ENCODE assay signal across 8 cellular contexts in the genomic region with DNA sequence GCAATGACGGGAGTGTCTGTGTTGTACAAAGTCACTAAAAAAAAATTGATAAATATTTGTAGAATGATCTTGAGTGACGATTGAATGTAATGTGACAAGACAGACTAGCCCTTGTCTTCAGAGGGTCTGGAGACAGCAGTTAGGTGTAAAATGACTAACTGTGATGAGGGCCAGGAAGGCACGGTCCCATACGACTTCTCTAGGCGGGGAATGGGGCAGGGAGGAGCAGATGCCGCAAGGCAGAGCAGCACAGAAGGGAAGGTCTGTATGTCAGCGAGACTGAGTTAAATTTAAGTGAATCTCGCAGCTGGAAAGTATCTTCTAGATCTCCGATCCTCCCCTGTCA. TPM values are rescaled to one million over a fixed set of nuclear protein-coding genes. Genes with fewer than 3 reads are reported as not detected.
DNase-seq lines count a peak whose midpoint lies in the region; ATAC-seq and TF ChIP-seq lines count a peak whose summit lies in the region.

No MANE protein-coding gene starts in this region.

- H3K4me1 Mint-ChIP-seq in CD4-positive, CD25-positive, alpha-beta regulatory T cell, result peaks cover 13 to 27% (median 25%) of the 10 kb centered on the region in 4 donors

- ATAC-seq in CD4-positive, CD25-positive, alpha-beta regulatory T cell (ENCODE audit: low read depth in 2 of 2), result peak; percentile 26 to 32
- ATAC-seq in GM19463 (IDR thresholded peaks at IDR 0.05; ENCODE audit: unreplicated experiment) (peak; percentile 38), HG03469 (IDR thresholded peaks at IDR 0.05; ENCODE audit: unreplicated experiment) (peak; percentile 27), left lung (peak; percentile 74)

- peak overlapping the region; percentile 94 to 99 (median 96) for H3K4me3 Mint-ChIP-seq in CD4-positive, CD25-positive, alpha-beta regulatory T cell

- H3K27ac Mint-ChIP-seq in CD4-positive, CD25-positive, alpha-beta regulatory T cell, result peak overlapping the region; percentile 80 to 98 (median 94)

- H3K4me1 ChIP-seq in CD4-positive, CD25-positive, alpha-beta regulatory T cell (ENCODE audit: control insufficient read depth, insufficient read depth, low read length, poor library complexity, severe bottlenecking), result peaks cover 26% of the 10 kb centered on the region
- H3K4me1 ChIP-seq in left lung (peaks cover 0 to 7% of the 10 kb centered on the region in 2 donors), thymus (ENCODE audit: control insufficient read depth, insufficient read depth, low read length) (peaks cover 11% of the 10 kb centered on the region)

- intact Hi-C loops in left lung (cut with DNase I), result no loop called here

- no peak for DNase-seq in CD4-positive, CD25-positive, alpha-beta regulatory T cell
- DNase-seq in astrocyte of the spinal cord (ENCODE audit: low read depth, low spot score) (no peak), left lung (no peak), middle frontal gyrus (ENCODE audit: extremely low spot score, low spot score) (no peak), NCI-H345 treated with DMSO at 0.1 percent for 48 hours (lab: John Stamatoyannopoulos, UW; ENCODE audit: unreplicated experiment) (no peak)

- H3K9me3 ChIP-seq in CD4-positive, CD25-positive, alpha-beta regulatory T cell (ENCODE audit: control insufficient read depth in 2 of 2, low read length in 2 of 2), result no peaks in the 10 kb centered on the region
- no peaks in the 10 kb centered on the region for H3K9me3 ChIP-seq in left lung
- no peaks in the 10 kb centered on the region for H3K9me3 ChIP-seq in thymus (ENCODE audit: control insufficient read depth)

- H3K4me3 ChIP-seq in CD4-positive, CD25-positive, alpha-beta regulatory T cell (ENCODE audit: low read depth, low read length), result peak overlapping the region; percentile 94
- H3K4me3 ChIP-seq in astrocyte of the spinal cord (ENCODE audit: low read depth, low read length) (peak overlapping the region; percentile 62), left lung (peak overlapping the region; percentile 76 to 88), thymus (ENCODE audit: low read length) (peak overlapping the region; percentile 86)

- in situ Hi-C loops in astrocyte of the spinal cord (cut with HindIII; ENCODE audit: low sequenced_read_pairs), result no loop called here

- 3% methylated on average over 9 of the region's 9 CpGs for WGBS in thymus

- TF ChIP-seq CTCF in astrocyte of the spinal cord (IDR thresholded peaks at IDR 0.05; ENCODE audit: low read depth, low read length) (no peak), left lung (IDR thresholded peaks at IDR 0.05) (no peak)

- H3K36me3 ChIP-seq in CD4-positive, CD25-positive, alpha-beta regulatory T cell (ENCODE audit: control insufficient read depth, insufficient read depth, low read length), result no peaks in the 10 kb centered on the region
- H3K36me3 ChIP-seq in left lung, result no peaks in the 10 kb centered on the region
- H3K36me3 ChIP-seq in thymus (ENCODE audit: control insufficient read depth, insufficient read depth), result no peaks in the 10 kb centered on the region

- peak overlapping the region; percentile 85 for H3K27ac ChIP-seq in CD4-positive, CD25-positive, alpha-beta regulatory T cell (ENCODE audit: insufficient read depth, low read length, poor library complexity, severe bottlenecking)
- H3K27ac ChIP-seq in left lung (peak overlapping the region in 1 of 2 donors; percentile 50), thymus (ENCODE audit: low read depth) (no peak overlapping the region)

- peaks cover 5% of the 10 kb centered on the region for H3K27me3 Mint-ChIP-seq in CD4-positive, CD25-positive, alpha-beta regulatory T cell

- H3K36me3 Mint-ChIP-seq in CD4-positive, CD25-positive, alpha-beta regulatory T cell, result no peaks in the 10 kb centered on the region

- H3K9me3 Mint-ChIP-seq in CD4-positive, CD25-positive, alpha-beta regulatory T cell, result peaks cover 0 to 1% (median 0%) of the 10 kb centered on the region in 7 donors

- H3K27me3 ChIP-seq in CD4-positive, CD25-positive, alpha-beta regulatory T cell (ENCODE audit: control insufficient read depth, insufficient read depth, low read length), result peaks cover 3% of the 10 kb centered on the region
- peaks cover 0 to 6% of the 10 kb centered on the region in 2 donors for H3K27me3 ChIP-seq in left lung
- H3K27me3 ChIP-seq in thymus (ENCODE audit: control insufficient read depth, insufficient read depth), result no peaks in the 10 kb centered on the region

RNA-seq across cellular contexts. Expression of gene CENPE, which starts 0.4 kb away (rescaled TPM):
- 17.7 TPM for total RNA-seq in CD4-positive, CD25-positive, alpha-beta regulatory T cell
- 1 to 10 TPM in 1 of 4 donors, under 1 TPM in 3; 0.46 to 1.8 (median 0.98) TPM for polyA plus RNA-seq in CD4-positive, CD25-positive, alpha-beta regulatory T cell
- 1 to 10 TPM; 2.5 to 6.1 TPM for total RNA-seq in left lung
- polyA plus RNA-seq in thymus, result 2.5 TPM
